Comparison of ENCODE assay signal across 8 cellular contexts in the genomic region with DNA sequence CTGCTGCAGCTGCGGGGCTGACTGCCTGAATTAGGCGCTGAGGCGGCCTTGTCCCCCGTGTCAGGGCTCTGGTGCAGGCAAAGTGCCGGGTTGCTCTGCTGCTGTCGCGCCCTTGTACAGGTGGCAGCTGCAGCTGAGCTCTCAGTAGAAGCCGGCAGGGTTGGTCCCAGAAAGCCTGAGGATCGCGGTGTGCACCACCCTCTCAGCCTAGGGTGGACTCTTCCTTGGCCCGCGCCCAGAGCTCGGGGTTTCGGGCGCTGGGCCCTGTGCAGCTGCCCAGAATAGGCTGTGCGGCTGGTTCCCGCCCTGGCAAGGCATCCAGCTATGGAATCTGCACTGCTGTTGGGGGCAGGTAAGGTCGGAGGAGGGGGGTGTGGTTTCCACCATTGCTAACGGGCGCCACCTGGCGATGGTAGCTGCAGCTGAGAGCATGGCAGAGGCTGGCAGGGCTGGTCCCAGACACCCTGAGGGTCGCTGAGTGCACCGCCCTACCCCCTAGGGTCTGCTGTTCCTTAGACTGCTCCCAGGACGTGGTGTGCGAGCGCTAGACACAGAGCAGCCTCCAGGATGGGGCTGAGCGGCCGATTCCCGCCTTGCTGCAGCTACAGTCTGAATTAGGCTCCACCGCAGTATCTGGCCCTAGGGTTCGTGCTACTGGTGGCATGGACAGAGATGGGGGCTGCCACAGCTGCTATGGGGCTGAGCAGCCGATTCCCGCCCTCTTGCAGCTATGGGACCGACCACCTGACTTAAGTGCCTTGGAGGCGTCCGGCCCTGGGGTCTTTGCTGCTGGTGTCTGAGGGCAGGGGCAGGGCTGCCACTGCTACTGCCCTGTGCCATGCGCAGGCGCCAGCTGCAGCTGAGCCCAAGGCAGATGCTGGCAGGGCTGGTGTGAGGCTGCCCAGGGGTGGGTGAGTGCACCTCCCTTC.
DNase-seq lines count a peak whose midpoint lies in the region; ATAC-seq and TF ChIP-seq lines count a peak whose summit lies in the region.
"Not testable (repeated sequence)": the region's sequence is repeated elsewhere in the genome, so short reads cannot be mapped to it uniquely, and the experiment has no call there.

No MANE protein-coding gene starts in this region.

- H3K4me1 Mint-ChIP-seq in activated naive CD4-positive, alpha-beta T cell treated with anti-CD3 and anti-CD28 coated beads, Interleukin-2, amount 50 U/mL, for 24 hours, result not testable (repeated sequence)

- not testable (repeated sequence) for H2BK120ac ChIP-seq in neuronal stem cell (ENCODE audit: low read depth, low read length)

- H3K9me3 Mint-ChIP-seq in activated naive CD4-positive, alpha-beta T cell treated with anti-CD3 and anti-CD28 coated beads, Interleukin-2, amount 50 U/mL, for 24 hours, result not testable (repeated sequence)

- not testable (repeated sequence) for H3K27ac Mint-ChIP-seq in activated naive CD4-positive, alpha-beta T cell treated with anti-CD3 and anti-CD28 coated beads, Interleukin-2, amount 50 U/mL, for 24 hours

- not testable (repeated sequence) for H4K20me1 ChIP-seq in Loucy (ENCODE audit: insufficient read depth, low read length, poor library complexity, severe bottlenecking)

- intact Hi-C loops in tibial artery (cut with DNase I; ENCODE audit: low total_unique reads), result not testable (repeated sequence)

- H2BK12ac ChIP-seq in neuronal stem cell (ENCODE audit: low read length), result peak overlapping the region; percentile 58

- H3K36me3 Mint-ChIP-seq in activated naive CD4-positive, alpha-beta T cell treated with anti-CD3 and anti-CD28 coated beads, Interleukin-2, amount 50 U/mL, for 24 hours, result not testable (repeated sequence)

- TF ChIP-seq CTCF in GM12865 (IDR thresholded peaks at IDR 0.05; ENCODE audit: insufficient read depth, low read depth, low read length, missing control alignments) (peak; percentile 62), Loucy (conservative IDR thresholded peaks at IDR 0.05; ENCODE audit: low read length) (peak; percentile 61), tibial artery (IDR thresholded peaks at IDR 0.05) (peak; percentile 12 to 44)

- H3K4me3 ChIP-seq in GM12865 (ENCODE audit: low read depth, low read length), result not testable (repeated sequence)
- H3K4me3 ChIP-seq in Loucy (ENCODE audit: low read length, poor library complexity, severe bottlenecking) (peak overlapping the region; percentile 70), neuronal stem cell (ENCODE audit: low read length in 2 of 2) (peak overlapping the region; percentile 40 to 50), tibial artery (peak overlapping the region; percentile 23 to 44)

- not testable (repeated sequence) for H3K36me3 ChIP-seq in Loucy (ENCODE audit: insufficient read depth, low read length); neuronal stem cell (replicated peaks in 1 of 2; ENCODE audit: control insufficient read depth in 2 of 2, insufficient read depth in 2 of 2, low read length in 2 of 2); tibial artery

- not testable (repeated sequence) for H3K79me1 ChIP-seq in neuronal stem cell (ENCODE audit: low read depth, low read length)

- H3K79me2 ChIP-seq in Loucy (ENCODE audit: insufficient read depth, low read length), result not testable (repeated sequence)

- H3K27me3 ChIP-seq in Loucy (ENCODE audit: insufficient read depth, low read length, poor library complexity, severe bottlenecking); tibial artery: not testable (repeated sequence)
- peaks cover 0 to 37% (median 9%) of the 10 kb centered on the region in 3 experiments for H3K27me3 ChIP-seq in neuronal stem cell (ENCODE audit: control insufficient read depth in 3 of 3, insufficient read depth in 3 of 3, low read depth in 1 of 3, low read length in 3 of 3)

- not testable (repeated sequence) for H3K9me3 ChIP-seq in Loucy (ENCODE audit: insufficient read depth, low read depth, low read length); neuronal stem cell (replicated peaks in 1 of 2; ENCODE audit: control insufficient read depth in 2 of 2, insufficient read depth in 1 of 2, low read depth in 1 of 2, low read length in 2 of 2); tibial artery

- not testable (repeated sequence) for H3K4me1 ChIP-seq in Loucy (ENCODE audit: insufficient read depth, low read length, poor library complexity, severe bottlenecking); neuronal stem cell (ENCODE audit: control insufficient read depth in 2 of 2, insufficient read depth in 1 of 2, low read depth in 1 of 2, low read length in 2 of 2)
- peaks cover 11 to 24% (median 20%) of the 10 kb centered on the region in 4 donors for H3K4me1 ChIP-seq in tibial artery

- H3K27ac ChIP-seq in neuronal stem cell (replicated peaks; ENCODE audit: low read length); tibial artery: not testable (repeated sequence)

- DNase-seq in GM12865 (ENCODE audit: low read depth), result peak; percentile 71
- DNase-seq in SHP77 treated with DMSO at 0.1 percent for 48 hours (lab: John Stamatoyannopoulos, UW), result peak; percentile 69
- DNase-seq in globus pallidus (ENCODE audit: low spot score), result peak; percentile 17
- not testable (repeated sequence) for DNase-seq in neuronal stem cell (ENCODE audit: low spot score)
- DNase-seq in tibial artery, result peak in 1 of 2 donors; percentile 71

- H3K14ac ChIP-seq in neuronal stem cell (ENCODE audit: low read length), result not testable (repeated sequence)

- H2AFZ ChIP-seq in Loucy (ENCODE audit: low read length), result peak overlapping the region; percentile 90
- H2AFZ ChIP-seq in neuronal stem cell (ENCODE audit: low read length), result peak overlapping the region; percentile 93

- H3K9ac ChIP-seq in Loucy (ENCODE audit: low read depth, low read length, poor library complexity, severe bottlenecking), result not testable (repeated sequence)
- H3K9ac ChIP-seq in neuronal stem cell (ENCODE audit: low read depth, low read length, poor library complexity), result peak overlapping the region; percentile 83

- peak; percentile 90 for ATAC-seq in HG02571 (IDR thresholded peaks at IDR 0.05; ENCODE audit: unreplicated experiment)

- H2BK5ac ChIP-seq in neuronal stem cell (ENCODE audit: low read length), result peak overlapping the region; percentile 39

- H4K8ac ChIP-seq in neuronal stem cell (ENCODE audit: low read depth, low read length), result peak overlapping the region; percentile 43

- peaks cover 11% of the 10 kb centered on the region for H3K27me3 Mint-ChIP-seq in activated naive CD4-positive, alpha-beta T cell treated with anti-CD3 and anti-CD28 coated beads, Interleukin-2, amount 50 U/mL, for 24 hours

- WGBS in neuronal stem cell (ENCODE audit: extremely low coverage in 2 of 2, insufficient read length in 2 of 2, insufficient replicate concordance in 1 of 2), 2 donors, result no CpG with 5 or more reads among the region's 38 CpGs

- not testable (repeated sequence) for H4K91ac ChIP-seq in neuronal stem cell (ENCODE audit: low read depth, low read length, poor library complexity)

- peak overlapping the region; percentile 75 for H3K4me3 Mint-ChIP-seq in activated naive CD4-positive, alpha-beta T cell treated with anti-CD3 and anti-CD28 coated beads, Interleukin-2, amount 50 U/mL, for 24 hours

- peak overlapping the region; percentile 76 for H3K18ac ChIP-seq in neuronal stem cell (ENCODE audit: low read length)

- H3K4me2 ChIP-seq in Loucy (ENCODE audit: low read depth, low read length, poor library complexity, severe bottlenecking), result peak overlapping the region; percentile 90
- H3K4me2 ChIP-seq in neuronal stem cell (ENCODE audit: insufficient read depth, low read length, poor library complexity, severe bottlenecking), result peak overlapping the region; percentile 85

- peak overlapping the region; percentile 85 for H3K23ac ChIP-seq in neuronal stem cell (ENCODE audit: low read depth, low read length, poor library complexity)

- H2AK5ac ChIP-seq in neuronal stem cell (ENCODE audit: low read depth, low read length), result peak overlapping the region; percentile 84

- not testable (repeated sequence) for H3K9me2 ChIP-seq in Loucy (replicated peaks; ENCODE audit: low read depth, low read length)

- H3F3A ChIP-seq in Loucy (ENCODE audit: low read depth), result not testable (repeated sequence)

- H2BK15ac ChIP-seq in neuronal stem cell (ENCODE audit: low read length), result peak overlapping the region; percentile 67

- not testable (repeated sequence) for H3K4ac ChIP-seq in neuronal stem cell (ENCODE audit: low read length)
